9 cellular contexts compared by ENCODE assay signal in genomic region chr7:131522325-131522920, GRCh38. TPM values are rescaled to one million over a fixed set of nuclear protein-coding genes. Genes with fewer than 3 reads are reported as not detected.
DNase-seq lines count a peak whose midpoint lies in the region; ATAC-seq and TF ChIP-seq lines count a peak whose summit lies in the region.
"Had no signal": no experiment of that assay in that cellular context is flagged by ENCODE, and none has a peak within 500 bp of the region (broad histone marks: within the 10 kb centered on the region; RNA-seq: fewer than 3 reads in every experiment).

No MANE protein-coding gene starts in this region.

- ATAC-seq in HG03045 (IDR thresholded peaks at IDR 0.05; ENCODE audit: unreplicated experiment) = peak; percentile 75

- no TSS peak for BruUV-seq in Caco-2 (replicated peaks; lab: Mats Ljungman, UMichigan)

- no peaks in the 10 kb centered on the region for H3K27me3 ChIP-seq in Caco-2 (replicated peaks; ENCODE audit: control insufficient read depth, insufficient read depth, low read length)

- peaks cover 20% of the 10 kb centered on the region for H3K4me1 ChIP-seq in Caco-2

- POLR2A ChIA-PET in Caco-2 (lab: Charles Lee) = interaction anchor here (0.6 kb wide), 1 partner anchor 130 kb away, joined by 3 read pairs; no protein-coding TSS in a partner anchor

- no peaks in the 10 kb centered on the region for H3K36me3 ChIP-seq in Caco-2 (ENCODE audit: control insufficient read depth, insufficient read depth, low read length)

- no peaks in the 10 kb centered on the region for H3K9me3 ChIP-seq in Caco-2

- H3K4me1 Mint-ChIP-seq in Caco-2 (ENCODE audit: low read depth, unreplicated experiment) (peaks cover 30% of the 10 kb centered on the region), mesothelial cell of epicardium (peaks cover 7% of the 10 kb centered on the region), nephron progenitor cell (peaks cover 7% of the 10 kb centered on the region)
- H3K4me1 Mint-ChIP-seq in activated T-helper 2 cell treated with anti-CD3 and anti-CD28 coated beads, Interferon-gamma antibody, Interleukin-2, Interleukin-4, amounts not matched to agents 10 μg/mL and 5 μg/mL and 100 μg/mL, durations not matched to agents 14 hours and 24 hours and 36 hours (ENCODE audit: low read depth) = peaks cover 8% of the 10 kb centered on the region

- TF ChIP-seq CTCF in Caco-2 (IDR thresholded peaks at IDR 0.05; ENCODE audit: insufficient read depth in 1 of 2, low read depth in 1 of 2, low read length in 1 of 2, severe bottlenecking in 1 of 2, unreplicated experiment in 1 of 2) = no peak
- no peak for TF ChIP-seq CTCF in mesothelial cell of epicardium (IDR thresholded peaks at IDR 0.05; ENCODE audit: unreplicated experiment)
- TF ChIP-seq CTCF in nephron progenitor cell (IDR thresholded peaks at IDR 0.05) = no peak

- H3K9me3 Mint-ChIP-seq in Caco-2 (ENCODE audit: unreplicated experiment) = no peaks in the 10 kb centered on the region
- H3K9me3 Mint-ChIP-seq in activated T-helper 2 cell treated with anti-CD3 and anti-CD28 coated beads, Interferon-gamma antibody, Interleukin-2, Interleukin-4, amounts not matched to agents 10 μg/mL and 5 μg/mL and 100 μg/mL, durations not matched to agents 14 hours and 24 hours and 36 hours = no peaks in the 10 kb centered on the region
- no peaks in the 10 kb centered on the region for H3K9me3 Mint-ChIP-seq in mesothelial cell of epicardium
- H3K9me3 Mint-ChIP-seq in nephron progenitor cell = no peaks in the 10 kb centered on the region

- H3K27ac Mint-ChIP-seq in Caco-2 (ENCODE audit: unreplicated experiment) (peak overlapping the region; percentile 80), mesothelial cell of epicardium (peak overlapping the region; percentile 82), nephron progenitor cell (no peak overlapping the region)
- peak overlapping the region; percentile 25 for H3K27ac Mint-ChIP-seq in activated T-helper 2 cell treated with anti-CD3 and anti-CD28 coated beads, Interferon-gamma antibody, Interleukin-2, Interleukin-4, amounts not matched to agents 10 μg/mL and 5 μg/mL and 100 μg/mL, durations not matched to agents 14 hours and 24 hours and 36 hours

- intact Hi-C loops in Caco-2 (cut with micrococcal nuclease; ENCODE audit: unreplicated experiment) = no loop called here
- intact Hi-C loops in activated T-helper 2 cell treated with anti-CD3 and anti-CD28 coated beads, Interferon-gamma antibody, Interleukin-2, Interleukin-4, amounts not matched to agents 10 μg/mL and 5 μg/mL and 100 μg/mL, durations not matched to agents 14 hours and 24 hours and 36 hours (cut with micrococcal nuclease) = no loop called here

- no peak overlapping the region for H3K4me3 Mint-ChIP-seq in Caco-2 (ENCODE audit: unreplicated experiment)
- H3K4me3 Mint-ChIP-seq in activated T-helper 2 cell treated with anti-CD3 and anti-CD28 coated beads, Interferon-gamma antibody, Interleukin-2, Interleukin-4, amounts not matched to agents 10 μg/mL and 5 μg/mL and 100 μg/mL, durations not matched to agents 14 hours and 24 hours and 36 hours (ENCODE audit: low read depth) = peak overlapping the region; percentile 22
- no peak overlapping the region for H3K4me3 Mint-ChIP-seq in mesothelial cell of epicardium
- H3K4me3 Mint-ChIP-seq in nephron progenitor cell = no peak overlapping the region

- DNase-seq in Caco-2 (no peak), mesothelial cell of epicardium (ENCODE audit: low spot score in 2 of 2, unreplicated experiment in 2 of 2) (no peak), cortex of kidney (lab: John Stamatoyannopoulos, UW) (no peak), nephron progenitor cell (no peak), kidney glomerular epithelial cell (lab: John Stamatoyannopoulos, UW) (no peak)
- no peak for DNase-seq in activated T-helper 2 cell treated with anti-CD3 and anti-CD28 coated beads, Interferon-gamma antibody, Interleukin-2, Interleukin-4, amounts not matched to agents 10 μg/mL and 5 μg/mL and 100 μg/mL, durations not matched to agents 14 hours and 24 hours and 36 hours (ENCODE audit: low spot score)
- DNase-seq in stimulated activated CD4-positive, alpha-beta T cell treated with anti-CD3 and anti-CD28 coated beads, Interleukin-4, amount 100 ng/mL, for 24 hours = no peak
- DNase-seq: midbrain had no signal

- H3K36me3 Mint-ChIP-seq in Caco-2 (ENCODE audit: insufficient read depth, unreplicated experiment) = peaks cover 62% of the 10 kb centered on the region
- no peaks in the 10 kb centered on the region for H3K36me3 Mint-ChIP-seq in activated T-helper 2 cell treated with anti-CD3 and anti-CD28 coated beads, Interferon-gamma antibody, Interleukin-2, Interleukin-4, amounts not matched to agents 10 μg/mL and 5 μg/mL and 100 μg/mL, durations not matched to agents 14 hours and 24 hours and 36 hours (ENCODE audit: low read depth)
- no peaks in the 10 kb centered on the region for H3K36me3 Mint-ChIP-seq in mesothelial cell of epicardium
- H3K36me3 Mint-ChIP-seq in nephron progenitor cell (ENCODE audit: low read depth) = no peaks in the 10 kb centered on the region

- no peak overlapping the region for H3K4me3 ChIP-seq in Caco-2 (ENCODE audit: low read depth, low read length)

- CTCF ChIA-PET in Caco-2 (lab: Charles Lee) = no interaction called here

- no peaks in the 10 kb centered on the region for H3K27me3 Mint-ChIP-seq in Caco-2 (ENCODE audit: insufficient read depth, unreplicated experiment)
- peaks cover 17% of the 10 kb centered on the region for H3K27me3 Mint-ChIP-seq in activated T-helper 2 cell treated with anti-CD3 and anti-CD28 coated beads, Interferon-gamma antibody, Interleukin-2, Interleukin-4, amounts not matched to agents 10 μg/mL and 5 μg/mL and 100 μg/mL, durations not matched to agents 14 hours and 24 hours and 36 hours (ENCODE audit: low read depth)
- H3K27me3 Mint-ChIP-seq in mesothelial cell of epicardium (ENCODE audit: low read depth) = no peaks in the 10 kb centered on the region
- H3K27me3 Mint-ChIP-seq in nephron progenitor cell (ENCODE audit: low read depth, poor library complexity) = peaks cover 7% of the 10 kb centered on the region

RNA-seq across cellular contexts. Expression of gene PODXL, which starts 34.0 kb away (rescaled TPM):
- total RNA-seq in Caco-2 (2022) (243 and 278 TPM in 2 replicates), mesothelial cell of epicardium (213 to 245 TPM (median 216 TPM) in 3 replicates)
- total RNA-seq in activated T-helper 2 cell treated with anti-CD3 and anti-CD28 coated beads, Interferon-gamma antibody, Interleukin-2, Interleukin-4, amounts not matched to agents 10 μg/mL and 5 μg/mL and 100 μg/mL, durations not matched to agents 14 hours and 24 hours and 36 hours = 0.68 and 0.76 TPM in 2 replicates

Comparison
In these comparisons a context has a peak if more than half of its experiments do, and no peak if none do; other contexts are left out.
1. RNA of gene PODXL, which starts 34.0 kb away (total RNA-seq): 243 to 278 TPM in Caco-2 and 213 to 245 TPM in mesothelial cell of epicardium; 0.68 to 0.76 TPM in activated T-helper 2 cell treated with anti-CD3 and anti-CD28 coated beads, Interferon-gamma antibody, Interleukin-2, Interleukin-4, amounts not matched to agents 10 μg/mL and 5 μg/mL and 100 μg/mL, durations not matched to agents 14 hours and 24 hours and 36 hours; every median in the first group is over 100 times any median in the second.